ENCODE assay signal across 9 cellular contexts in the genomic region with DNA sequence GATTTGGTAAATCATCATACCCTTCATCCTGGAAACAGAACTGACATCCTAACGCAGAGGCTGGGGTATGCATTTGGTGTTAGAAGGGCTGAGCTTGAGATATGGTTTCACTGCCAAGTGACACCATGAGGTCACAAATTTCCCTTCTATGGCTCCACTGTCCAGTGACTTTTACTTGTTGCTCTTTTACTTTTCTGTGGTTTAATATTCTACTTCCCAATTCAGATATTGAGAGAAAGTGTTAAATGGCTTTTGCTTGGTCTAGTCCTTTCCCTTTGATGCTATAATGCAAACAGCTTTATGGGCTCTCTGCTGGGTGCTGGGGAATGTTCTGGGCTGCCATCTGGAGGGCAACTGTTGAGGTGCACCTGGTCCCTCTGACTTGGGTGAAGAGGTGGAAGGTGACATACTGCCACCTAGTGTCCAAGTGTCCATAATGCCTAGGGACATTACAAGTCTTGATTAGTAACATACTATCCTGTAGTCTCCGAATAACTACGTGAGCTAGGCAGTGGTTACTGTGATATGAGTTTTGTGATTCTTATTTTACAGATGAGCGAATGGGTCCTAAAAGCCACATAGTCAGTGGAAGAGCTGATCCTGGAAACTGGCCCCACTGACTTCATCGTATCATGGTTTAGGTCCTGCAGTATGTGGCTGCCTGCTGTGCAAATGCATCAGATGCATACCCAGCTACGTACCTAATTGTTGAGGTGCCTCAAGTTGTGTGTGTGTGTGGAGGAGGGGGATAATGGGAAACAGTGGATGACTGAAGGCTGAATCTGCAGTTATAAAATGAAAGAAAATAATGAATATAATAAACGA.
DNase-seq lines count a peak whose midpoint lies in the region; TF ChIP-seq lines count a peak whose summit lies in the region.
"Had no signal": no experiment of that assay in that cellular context is flagged by ENCODE, and none has a peak within 500 bp of the region (broad histone marks: within the 10 kb centered on the region; RNA-seq: fewer than 3 reads in every experiment).

No MANE protein-coding gene starts in this region.

- TF ChIP-seq POLR2A in thyroid gland (IDR thresholded peaks at IDR 0.05), result no peak

- no peaks in the 10 kb centered on the region for H3K4me1 ChIP-seq in thyroid gland

- DNase-seq in GF-D8 (lab: John Stamatoyannopoulos, UW), result peak; percentile 18
- peak; percentile 81 for DNase-seq in HCEC 1CT
- DNase-seq in MG63, result peak; percentile 80
- peak; percentile 81 for DNase-seq in RPMI7951 (ENCODE audit: low read depth)
- peak; percentile 51 for DNase-seq in activated T-helper 1 cell treated with Interleukin-2 at 50 U/mL for 16 hours (ENCODE audit: low read depth)
- DNase-seq in fibroblast of villous mesenchyme (ENCODE audit: low read depth), result peak; percentile 90
- DNase-seq in occipital lobe (lab: John Stamatoyannopoulos, UW), result peak; percentile 46
- peak; percentile 87 for DNase-seq in thyroid gland

- H3K9me3 ChIP-seq in MG63 (no peaks in the 10 kb centered on the region), thyroid gland (no peaks in the 10 kb centered on the region)

- TF ChIP-seq CTCF in fibroblast of villous mesenchyme (IDR thresholded peaks at IDR 0.05; ENCODE audit: insufficient read depth, low read depth, low read length) (peak; percentile 98), thyroid gland (IDR thresholded peaks at IDR 0.05) (peak; percentile 84 to 99 (median 98))

- intact Hi-C loops in thyroid gland (cut with DNase I), result loop anchor here (5.0 kb wide), 1 partner anchor 40 kb away; no protein-coding TSS in a partner anchor

- H3K36me3 ChIP-seq in MG63 (no peaks in the 10 kb centered on the region), thyroid gland (no peaks in the 10 kb centered on the region)

- peaks cover 8% of the 10 kb centered on the region for H3K27me3 ChIP-seq in MG63
- H3K27me3 ChIP-seq in thyroid gland, result no peaks in the 10 kb centered on the region

- WGBS in thyroid gland, 2 donors, result 36 to 37% methylated on average over 7 of the region's 7 CpGs

- H3K27ac ChIP-seq in thyroid gland, result no peak overlapping the region
- H3K27ac ChIP-seq: skin epidermis had no signal

- no peak overlapping the region for H3K4me3 ChIP-seq in MG63
- H3K4me3 ChIP-seq in fibroblast of villous mesenchyme (ENCODE audit: low read depth, low read length), result no peak overlapping the region
- H3K4me3 ChIP-seq in thyroid gland (replicated peaks in 1 of 3), result no peak overlapping the region
- H3K4me3 ChIP-seq: skin epidermis had no signal

Comparison
In these comparisons a context has a peak if more than half of its experiments do, and no peak if none do; other contexts are left out.
1. DNase-seq: peak in every context shown above with its lines; median percentile 90 in fibroblast of villous mesenchyme; 87 in thyroid gland; 81 in HCEC 1CT; 81 in RPMI7951; 80 in MG63; 51 in activated T-helper 1 cell treated with Interleukin-2 at 50 U/mL for 16 hours; 46 in occipital lobe; 18 in GF-D8.